8 cellular contexts compared by ENCODE assay signal in genomic region chr15:43510230-43511011, GRCh38. TPM values are rescaled to one million over a fixed set of nuclear protein-coding genes. Genes with fewer than 3 reads are reported as not detected.
DNase-seq lines count a peak whose midpoint lies in the region; ATAC-seq and TF ChIP-seq lines count a peak whose summit lies in the region.

No MANE protein-coding gene starts in this region.

- peak; percentile 87 for DNase-seq in NCI-H1417 treated with DMSO at 0.1 percent for 48 hours (lab: John Stamatoyannopoulos, UW)
- peak; percentile 80 to 92 for DNase-seq in SW 1271 (lab: John Stamatoyannopoulos, UW)
- DNase-seq in adipocyte (ENCODE audit: low read depth), result peak; percentile 100
- peak; percentile 98 to 100 (median 99) for DNase-seq in heart left ventricle
- peak; percentile 99 for DNase-seq in pons (ENCODE audit: low spot score)
- DNase-seq in type B pancreatic cell (ENCODE audit: extremely low spot score, unreplicated experiment), result peak; percentile 98

- peaks cover 51% of the 10 kb centered on the region for H3K4me1 Mint-ChIP-seq in type B pancreatic cell (ENCODE audit: unreplicated experiment)

- intact Hi-C loops in heart left ventricle (cut with DNase I), result loop anchor here in 6 of 10 donors (1.0 to 10.0 kb wide), 4 partner anchors 17 to 68 kb away; partner anchors contain the start of gene TP53BP1 (in 5 of the 6)

- H3K4me3 ChIP-seq in GM12875 (ENCODE audit: low read depth, low read length), result peak overlapping the region; percentile 74
- peak overlapping the region; percentile 82 for H3K4me3 ChIP-seq in adipocyte (ENCODE audit: low read length)
- H3K4me3 ChIP-seq in heart left ventricle, result peak overlapping the region; percentile 44 to 74 (median 63)

- peak overlapping the region; percentile 96 for H3K4me3 Mint-ChIP-seq in type B pancreatic cell

- H3K4me1 ChIP-seq in adipocyte (ENCODE audit: control insufficient read depth, insufficient read depth, low read length) (peaks cover 47% of the 10 kb centered on the region), heart left ventricle (peaks cover 0 to 52% (median 34%) of the 10 kb centered on the region in 12 donors)

- H3K9me3 ChIP-seq in adipocyte (ENCODE audit: control insufficient read depth, low read length) (no peaks in the 10 kb centered on the region), heart left ventricle (no peaks in the 10 kb centered on the region)

- peak overlapping the region; percentile 86 to 96 (median 92) for H3K27ac ChIP-seq in heart left ventricle

- H3K9me3 Mint-ChIP-seq in type B pancreatic cell, result no peaks in the 10 kb centered on the region

- H3K9ac ChIP-seq in adipocyte (ENCODE audit: low read length), result peak overlapping the region; percentile 85

- peak; percentile 98 for ATAC-seq in HG02798 (IDR thresholded peaks at IDR 0.05; ENCODE audit: poor library complexity, unreplicated experiment)
- peak; percentile 98 for ATAC-seq in heart left ventricle

- no peaks in the 10 kb centered on the region for H3K36me3 Mint-ChIP-seq in type B pancreatic cell

- whole genome bisulfite sequencing in heart left ventricle, 4 donors, result 0 to 1% (median 0%) methylated on average over 30 to 41 of the region's 41 CpGs

- no peaks in the 10 kb centered on the region for H3K27me3 ChIP-seq in adipocyte (replicated peaks; ENCODE audit: control insufficient read depth, insufficient read depth, low read length)
- no peaks in the 10 kb centered on the region for H3K27me3 ChIP-seq in heart left ventricle

- TF ChIP-seq CTCF in GM12875 (IDR thresholded peaks at IDR 0.05; ENCODE audit: borderline replicate concordance, insufficient read depth, low read depth, low read length) (no peak; the same call in 1 of the 2 replicates), heart left ventricle (IDR thresholded peaks at IDR 0.05) (peak in 10 of 12 donors; percentile 35 to 63 (median 50)), type B pancreatic cell (conservative IDR thresholded peaks at IDR 0.05) (peak; percentile 69)

- peaks cover 6% of the 10 kb centered on the region for H3K27me3 Mint-ChIP-seq in type B pancreatic cell

- peak overlapping the region; percentile 97 for H3K27ac Mint-ChIP-seq in type B pancreatic cell

- peak; percentile 57 to 80 for TF ChIP-seq POLR2A in heart left ventricle (IDR thresholded peaks at IDR 0.05)

- no peaks in the 10 kb centered on the region for H3K36me3 ChIP-seq in adipocyte (ENCODE audit: control insufficient read depth, insufficient read depth, low read length, severe bottlenecking)
- H3K36me3 ChIP-seq in heart left ventricle, result no peaks in the 10 kb centered on the region

RNA-seq across cellular contexts. Expression of gene MAP1A, which starts 7.0 kb away (rescaled TPM):
- total RNA-seq in heart left ventricle (100 to 1,000 TPM in 1 of 9 donors, 10 to 100 TPM in 8; 24.3 to 146 (median 37.8) TPM), type B pancreatic cell (ENCODE audit: low replicate concordance) (6.0 and 18.2 TPM in 2 replicates)
- polyA plus RNA-seq in heart left ventricle, result 10 to 100 TPM in 1 of 2 donors, 1 to 10 TPM in 1; 6.0 to 21.0 TPM

RNA-seq across cellular contexts. Expression of gene TP53BP1, which starts 17.5 kb away (rescaled TPM):
- total RNA-seq in heart left ventricle (10 to 100 TPM; 22.7 to 34.4 (median 27.8) TPM), type B pancreatic cell (ENCODE audit: low replicate concordance) (68.3 and 101 TPM in 2 replicates)
- 10 to 100 TPM in 1 of 2 donors, 1 to 10 TPM in 1; 7.4 to 18.9 TPM for polyA plus RNA-seq in heart left ventricle

Comparison
In these comparisons a context has a peak if more than half of its experiments do, and no peak if none do; other contexts are left out.
1. Peak in every context shown above with its lines: DNase-seq, ATAC-seq, H3K4me3 ChIP-seq and H3K27ac ChIP-seq.